Comparison of ENCODE assay signal across 11 cellular contexts in genomic region chr6:28356666-28357020, GRCh38. TPM values are rescaled to one million over a fixed set of nuclear protein-coding genes. Genes with fewer than 3 reads are reported as not detected.
DNase-seq lines count a peak whose midpoint lies in the region; ATAC-seq and TF ChIP-seq lines count a peak whose summit lies in the region.
"Had no signal": no experiment of that assay in that cellular context is flagged by ENCODE, and none has a peak within 500 bp of the region (broad histone marks: within the 10 kb centered on the region; RNA-seq: fewer than 3 reads in every experiment).

No MANE protein-coding gene starts in this region.

- H3K79me2 ChIP-seq in PC-3 (ENCODE audit: low read length), result peaks cover 36% of the 10 kb centered on the region
- H3K79me2 ChIP-seq in neural cell (replicated peaks; ENCODE audit: insufficient read depth, low read length), result peaks cover 11% of the 10 kb centered on the region
- no peaks in the 10 kb centered on the region for H3K79me2 ChIP-seq in OCI-LY7 (ENCODE audit: insufficient read depth, low read depth, low read length)

- H3K9ac ChIP-seq in PC-3 (ENCODE audit: low read length) (peak overlapping the region; percentile 63), neural cell (ENCODE audit: low read length) (peak overlapping the region; percentile 51)

- H3K9me2 ChIP-seq in PC-3 (replicated peaks; ENCODE audit: low read length) (no peaks in the 10 kb centered on the region), neural cell (ENCODE audit: insufficient read depth, low read length) (no peaks in the 10 kb centered on the region), OCI-LY7 (ENCODE audit: insufficient read depth, low read length) (no peaks in the 10 kb centered on the region)

- peaks cover 25% of the 10 kb centered on the region for H3K36me3 Mint-ChIP-seq in dendritic cell treated with granulocyte-macrophage colony-stimulating factor and Interleukin-4, amounts not matched to agents 40 ng/mL and 50 ng/mL, for 4 days (ENCODE audit: low read depth)
- H3K36me3 Mint-ChIP-seq: naive B cell had no signal

- H3K4me1 ChIP-seq in A673 (ENCODE audit: insufficient read depth, low read length, poor library complexity, severe bottlenecking) (peaks cover 8% of the 10 kb centered on the region), PC-3 (ENCODE audit: insufficient read depth, low read length) (peaks cover 43% of the 10 kb centered on the region), OCI-LY7 (ENCODE audit: insufficient read depth, low read length, poor library complexity, severe bottlenecking) (peaks cover 4% of the 10 kb centered on the region)

- no peak for TF ChIP-seq CTCF in A673 (conservative IDR thresholded peaks at IDR 0.05; ENCODE audit: low read depth, low read length)
- TF ChIP-seq CTCF in PC-3 (conservative IDR thresholded peaks at IDR 0.05; ENCODE audit: low read depth, low read length), result no peak
- TF ChIP-seq CTCF in neural cell (IDR thresholded peaks at IDR 0.05; ENCODE audit: poor library complexity, severe bottlenecking), result no peak
- TF ChIP-seq CTCF in OCI-LY7 (conservative IDR thresholded peaks at IDR 0.05; ENCODE audit: low read length), result no peak

- H3K4me3 ChIP-seq in A673 (ENCODE audit: low read depth, low read length, poor library complexity, severe bottlenecking) (no peak overlapping the region), PC-3 (ENCODE audit: low read length) (peak overlapping the region; percentile 84; the same call in 1 of the 2 replicates), neural cell (ENCODE audit: low read length) (peak overlapping the region; percentile 55), OCI-LY7 (ENCODE audit: low read depth, low read length, poor library complexity, severe bottlenecking) (no peak overlapping the region)

- POLR2A ChIA-PET in A673 (lab: Charles Lee; ENCODE audit: low non-redundant PET), result interaction anchor here (0.6 kb wide), 1 partner anchor 789 kb away, joined by 24 read pairs; no protein-coding TSS in a partner anchor
- POLR2A ChIA-PET in PC-3 (lab: Charles Lee; ENCODE audit: unreplicated experiment), result interaction anchor here (0.5 to 0.6 kb wide), 2 partner anchors 77 to 216 kb away, joined by 4 to 5 read pairs; no protein-coding TSS in a partner anchor
- POLR2A ChIA-PET in OCI-LY7 (lab: Charles Lee), result interaction anchor here (0.9 to 1.2 kb wide), 2 partner anchors 219 to 232 kb away, joined by 3 read pairs; partner anchors contain the start of gene ZSCAN16

- H3F3A ChIP-seq in PC-3 (ENCODE audit: low read length, unreplicated experiment), result no peaks in the 10 kb centered on the region
- no peaks in the 10 kb centered on the region for H3F3A ChIP-seq in neural cell (ENCODE audit: insufficient read depth, low read length, poor library complexity, severe bottlenecking)

- H2AFZ ChIP-seq in PC-3 (ENCODE audit: low read length), result peak overlapping the region; percentile 87
- H2AFZ ChIP-seq in neural cell (ENCODE audit: low read depth, low read length), result no peak overlapping the region
- H2AFZ ChIP-seq in OCI-LY7 (ENCODE audit: low read length), result no peak overlapping the region

- peak overlapping the region; percentile 92 for H3K4me2 ChIP-seq in PC-3 (ENCODE audit: low read length)
- no peak overlapping the region for H3K4me2 ChIP-seq in neural cell (ENCODE audit: low read length)
- no peak overlapping the region for H3K4me2 ChIP-seq in OCI-LY7 (ENCODE audit: low read length)

- H3K27ac ChIP-seq in A673 (ENCODE audit: low read depth, low read length, poor library complexity, severe bottlenecking), result peak overlapping the region; percentile 48
- peak overlapping the region; percentile 87 for H3K27ac ChIP-seq in PC-3 (ENCODE audit: low read length)
- H3K27ac ChIP-seq in neural cell (ENCODE audit: low read length), result no peak overlapping the region
- H3K27ac ChIP-seq in OCI-LY7 (ENCODE audit: low read depth, low read length, poor library complexity, severe bottlenecking), result no peak overlapping the region

- H3K9me3 Mint-ChIP-seq in dendritic cell treated with granulocyte-macrophage colony-stimulating factor and Interleukin-4, amounts not matched to agents 40 ng/mL and 50 ng/mL, for 4 days, result no peaks in the 10 kb centered on the region
- H3K9me3 Mint-ChIP-seq: naive B cell had no signal

- peaks cover 55% of the 10 kb centered on the region for H3K4me1 Mint-ChIP-seq in dendritic cell treated with granulocyte-macrophage colony-stimulating factor and Interleukin-4, amounts not matched to agents 40 ng/mL and 50 ng/mL, for 4 days (ENCODE audit: low read depth)

- no peaks in the 10 kb centered on the region for H3K27me3 Mint-ChIP-seq in dendritic cell treated with granulocyte-macrophage colony-stimulating factor and Interleukin-4, amounts not matched to agents 40 ng/mL and 50 ng/mL, for 4 days
- H3K27me3 Mint-ChIP-seq: naive B cell had no signal

- intact Hi-C loops in A673 (cut with micrococcal nuclease; ENCODE audit: unreplicated experiment) (loop anchor here (2.0 to 5.0 kb wide), 2 partner anchors 220 to 326 kb away; no protein-coding TSS in a partner anchor), PC-3 (cut with micrococcal nuclease) (loop anchor here (1.0 to 10.0 kb wide), 3 partner anchors 87 to 452 kb away; no protein-coding TSS in a partner anchor), OCI-LY7 (cut with micrococcal nuclease; ENCODE audit: unreplicated experiment) (no loop called here)
- intact Hi-C loops in dendritic cell treated with granulocyte-macrophage colony-stimulating factor and Interleukin-4, amounts not matched to agents 40 ng/mL and 50 ng/mL, for 4 days (cut with micrococcal nuclease), result loop anchor here (1.0 to 10.0 kb wide), 3 partner anchors 222 to 452 kb away; partner anchors contain the start of gene ZNF165

- H3K36me3 ChIP-seq in A673 (ENCODE audit: insufficient read depth, low read length, poor library complexity, severe bottlenecking) (no peaks in the 10 kb centered on the region), PC-3 (ENCODE audit: low read depth, low read length) (peaks cover 8% of the 10 kb centered on the region), neural cell (ENCODE audit: insufficient read depth, low read length) (no peaks in the 10 kb centered on the region), OCI-LY7 (ENCODE audit: insufficient read depth, low read length) (peaks cover 23% of the 10 kb centered on the region)

- BruUV-seq in A673 (replicated peaks; lab: Mats Ljungman, UMichigan) (no TSS peak), PC-3 (replicated peaks; lab: Mats Ljungman, UMichigan) (no TSS peak), OCI-LY7 (replicated peaks; lab: Mats Ljungman, UMichigan) (no TSS peak)

- H3K4me3 Mint-ChIP-seq in dendritic cell treated with granulocyte-macrophage colony-stimulating factor and Interleukin-4, amounts not matched to agents 40 ng/mL and 50 ng/mL, for 4 days, result no peak overlapping the region

- no peaks in the 10 kb centered on the region for H4K20me1 ChIP-seq in PC-3 (ENCODE audit: low read length)
- H4K20me1 ChIP-seq in neural cell (ENCODE audit: insufficient read depth), result no peaks in the 10 kb centered on the region
- H4K20me1 ChIP-seq in OCI-LY7 (ENCODE audit: insufficient read depth, low read length), result no peaks in the 10 kb centered on the region

- ATAC-seq in PC-3 (no peak), GM19035 (IDR thresholded peaks at IDR 0.05; ENCODE audit: unreplicated experiment) (no peak), GM19328 (IDR thresholded peaks at IDR 0.05; ENCODE audit: unreplicated experiment) (no peak)

- CTCF ChIA-PET in A673 (lab: Charles Lee) (interaction anchor here (0.6 to 1.2 kb wide), 5 partner anchors 21 to 222 kb away, joined by 3 to 7 read pairs (median 5); partner anchors contain the start of gene ZKSCAN8), PC-3 (lab: Charles Lee) (interaction anchor here (0.5 to 1.5 kb wide), 10 partner anchors 21 to 1188 kb away, joined by 3 to 13 read pairs (median 4); partner anchors contain the start of genes PGBD1 and ZSCAN26), OCI-LY7 (lab: Charles Lee; ENCODE audit: unreplicated experiment) (no interaction called here)

- no peaks in the 10 kb centered on the region for H3K9me3 ChIP-seq in A673 (ENCODE audit: low read depth, low read length, poor library complexity, severe bottlenecking)
- H3K9me3 ChIP-seq in PC-3 (ENCODE audit: low read length), result no peaks in the 10 kb centered on the region
- H3K9me3 ChIP-seq in neural cell (ENCODE audit: low read length), result no peaks in the 10 kb centered on the region
- peaks cover 35% of the 10 kb centered on the region for H3K9me3 ChIP-seq in OCI-LY7 (ENCODE audit: low read length)
- H3K9me3 ChIP-seq: thoracic aorta had no signal

- TF ChIP-seq RAD21 in neural cell (conservative IDR thresholded peaks at IDR 0.05), result no peak

- TF ChIP-seq EP300 in neural cell (conservative IDR thresholded peaks at IDR 0.05; ENCODE audit: poor library complexity, severe bottlenecking), result no peak

- H3K27me3 ChIP-seq in A673 (replicated peaks; ENCODE audit: insufficient read depth, low read depth, low read length, poor library complexity) (no peaks in the 10 kb centered on the region), PC-3 (ENCODE audit: low read length) (no peaks in the 10 kb centered on the region), neural cell (ENCODE audit: insufficient read depth, low read depth, low read length) (no peaks in the 10 kb centered on the region)

- DNase-seq in A673 (ENCODE audit: low spot score), result no peak
- no peak for DNase-seq in PC-3
- no peak for DNase-seq in NCI-H187 (lab: John Stamatoyannopoulos, UW)
- DNase-seq in OCI-LY7 (ENCODE audit: low spot score), result no peak
- DNase-seq: cortex of kidney had no signal

- peak overlapping the region; percentile 87 for H3K27ac Mint-ChIP-seq in dendritic cell treated with granulocyte-macrophage colony-stimulating factor and Interleukin-4, amounts not matched to agents 40 ng/mL and 50 ng/mL, for 4 days

TF ChIP-seq in neural cell, 6 proteins besides CTCF, POLR2A, EP300 and RAD21 (continues in another document):
- TF ChIP-seq TAF1 (IDR thresholded peaks at IDR 0.05; ENCODE audit: low read depth) (no peak), MXI1 (conservative IDR thresholded peaks at IDR 0.05; ENCODE audit: poor library complexity, severe bottlenecking) (no peak), SMC3 (conservative IDR thresholded peaks at IDR 0.05; ENCODE audit: poor library complexity) (no peak), POLR2AphosphoS5 (IDR thresholded peaks at IDR 0.05) (no peak)

RNA-seq across cellular contexts. Expression of gene ZKSCAN3, which starts 6.9 kb away (rescaled TPM):
- 8.0 and 8.7 TPM in 2 replicates for total RNA-seq in A673 (2021)
- 1.9 and 2.3 TPM in 2 replicates for total RNA-seq in PC-3 (2014; rRNA removed)
- polyA plus RNA-seq in neural cell, result 14.9 and 15.8 TPM in 2 replicates
- 17.8 and 19.4 TPM in 2 replicates for polyA minus RNA-seq in neural cell
- 2.5 and 3.2 TPM in 2 replicates for total RNA-seq in OCI-LY7 (2014; rRNA removed; shearing (Covaris generic))
- 6.7 and 7.1 TPM in 2 replicates for total RNA-seq in OCI-LY7 (2022)

RNA-seq across cellular contexts. Expression of gene ZSCAN31, which starts 20.7 kb away (rescaled TPM):
- total RNA-seq in A673 (2021), result 3.5 and 4.3 TPM in 2 replicates
- 10.7 and 16.9 TPM in 2 replicates for total RNA-seq in PC-3 (2014; rRNA removed)
- 2.6 and 7.5 TPM in 2 replicates for polyA plus RNA-seq in neural cell
- polyA minus RNA-seq in neural cell, result 4.6 and 6.8 TPM in 2 replicates
- total RNA-seq in OCI-LY7 (2014; rRNA removed; shearing (Covaris generic)), result not detected in 2 replicates
- total RNA-seq in OCI-LY7 (2022), result not detected in 2 replicates

RNA-seq across cellular contexts. Expression of gene ZSCAN12, which starts 42.9 kb away (rescaled TPM):
- total RNA-seq in A673 (2021) (12.1 and 13.1 TPM in 2 replicates), PC-3 (2014; rRNA removed) (0.58 and 0.95 TPM in 2 replicates), OCI-LY7 (2022) (8.4 and 11.0 TPM in 2 replicates)
- polyA plus RNA-seq in neural cell, result 20.3 and 20.6 TPM in 2 replicates
- 27.3 and 29.3 TPM in 2 replicates for polyA minus RNA-seq in neural cell
- total RNA-seq in OCI-LY7 (2014; rRNA removed; shearing (Covaris generic)), result 10.2 and 10.5 TPM in 2 replicates

Comparison
In these comparisons a context has a peak if more than half of its experiments do, and no peak if none do; other contexts are left out.
1. H3K27ac ChIP-seq: peak in A673 (single experiment) and PC-3 (single experiment); none in neural cell (single experiment) and OCI-LY7 (single experiment).
2. H3K4me3 ChIP-seq: peak in PC-3 (single experiment) and neural cell (single experiment); none in A673 (single experiment) and OCI-LY7 (single experiment).